ENCODE assay signal across 22 cellular contexts in the genomic region with DNA sequence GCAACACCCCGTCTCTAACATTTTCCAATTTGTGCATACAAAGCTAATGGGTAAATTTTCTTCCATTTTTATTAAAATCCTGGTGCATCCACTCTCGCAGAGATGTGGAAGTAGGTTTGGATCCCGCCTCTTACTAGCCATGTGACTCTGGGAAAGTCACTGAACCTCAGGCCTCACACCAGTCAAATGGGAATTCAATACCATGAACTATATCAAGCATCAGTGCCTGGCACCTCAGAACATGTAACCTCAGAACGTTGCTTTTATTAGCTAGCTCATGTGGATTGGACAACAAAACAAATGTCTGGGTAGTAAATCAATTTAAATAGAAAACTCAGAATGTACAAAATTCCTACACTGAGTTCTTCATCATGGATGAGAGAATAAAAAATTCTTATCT.
DNase-seq lines count a peak whose midpoint lies in the region; ATAC-seq and TF ChIP-seq lines count a peak whose summit lies in the region.
"Had no signal": no experiment of that assay in that cellular context is flagged by ENCODE, and none has a peak within 500 bp of the region (broad histone marks: within the 10 kb centered on the region; RNA-seq: fewer than 3 reads in every experiment).

No MANE protein-coding gene starts in this region.

- H3K9ac ChIP-seq in skeletal muscle tissue (ENCODE audit: low read depth in 1 of 3, low read length in 3 of 3) = no peak overlapping the region
- H3K9ac ChIP-seq: BLaER1 treated with 17β-estradiol and CSF1 and Interleukin-3, amounts not matched to agents 10 nM and 100 nM had no signal

- H3K27me3 ChIP-seq in psoas muscle (ENCODE audit: insufficient read depth in 3 of 3, low read length in 2 of 3) = no peaks in the 10 kb centered on the region
- no peaks in the 10 kb centered on the region for H3K27me3 ChIP-seq in skeletal muscle tissue (ENCODE audit: control insufficient read depth in 3 of 3, insufficient read depth in 3 of 3, low read length in 3 of 3)
- H3K27me3 ChIP-seq: BLaER1 treated with 17β-estradiol and CSF1 and Interleukin-3, amounts not matched to agents 10 nM and 100 nM had no signal

- H3K4me1 ChIP-seq in psoas muscle (peaks cover 23% of the 10 kb centered on the region), skeletal muscle tissue (ENCODE audit: control insufficient read depth in 3 of 3, insufficient read depth in 3 of 3, low read length in 3 of 3) (peaks cover 12 to 17% (median 15%) of the 10 kb centered on the region in 3 donors)

- WGBS in psoas muscle, 3 donors = 41 to 55% (median 43%) methylated on average over 4 of the region's 4 CpGs

- DNase-seq in islet precursor cell = peak; percentile 2
- no peak for DNase-seq in psoas muscle
- no peak for DNase-seq in LoVo (ENCODE audit: low spot score)
- no peak for DNase-seq in stimulated activated CD4-positive, alpha-beta T cell treated with anti-CD3 and anti-CD28 coated beads, Interleukin-4, amount 100 ng/mL, for 24 hours
- DNase-seq: 8988T; AML-193; Caco-2; Calu3; CD4-positive, alpha-beta T cell; CD8-positive, alpha-beta T cell; DMS 273 treated with DMSO at 0.1 percent for 48 hours; DMS153; DMS53; DMS79; DND-41; EL; GDM1 had no signal

- H3K36me3 ChIP-seq in psoas muscle (ENCODE audit: insufficient read depth in 1 of 2, low read depth in 1 of 2) (no peaks in the 10 kb centered on the region), skeletal muscle tissue (ENCODE audit: control insufficient read depth in 3 of 3, insufficient read depth in 3 of 3, low read length in 3 of 3) (no peaks in the 10 kb centered on the region)
- H3K36me3 ChIP-seq: BLaER1 treated with 17β-estradiol and CSF1 and Interleukin-3, amounts not matched to agents 10 nM and 100 nM had no signal

- no peaks in the 10 kb centered on the region for H3K9me3 ChIP-seq in psoas muscle
- H3K9me3 ChIP-seq in skeletal muscle tissue (ENCODE audit: control insufficient read depth in 3 of 3, low read length in 3 of 3) = no peaks in the 10 kb centered on the region
- H3K9me3 ChIP-seq: BLaER1 treated with 17β-estradiol and CSF1 and Interleukin-3, amounts not matched to agents 10 nM and 100 nM; Caco-2 had no signal

- H3K27ac ChIP-seq in psoas muscle (no peak overlapping the region), skeletal muscle tissue (ENCODE audit: low read depth, low read length) (peak overlapping the region; percentile 59)
- H3K27ac ChIP-seq: BLaER1 treated with 17β-estradiol and CSF1 and Interleukin-3, amounts not matched to agents 10 nM and 100 nM; C4-2B had no signal

- no peak for TF ChIP-seq CTCF in psoas muscle (IDR thresholded peaks at IDR 0.05)

- H3K4me3 ChIP-seq in psoas muscle = no peak overlapping the region
- no peak overlapping the region for H3K4me3 ChIP-seq in skeletal muscle tissue (ENCODE audit: low read length in 3 of 3)
- H3K4me3 ChIP-seq: BLaER1 treated with 17β-estradiol and CSF1 and Interleukin-3, amounts not matched to agents 10 nM and 100 nM; GM12878 had no signal

- ATAC-seq in psoas muscle (peak; percentile 41 to 88 (median 83)), HG02885 (IDR thresholded peaks at IDR 0.05; ENCODE audit: poor library complexity, unreplicated experiment) (no peak)
- ATAC-seq: CD8-positive, alpha-beta T cell; GM12878 had no signal

- intact Hi-C loops in psoas muscle (cut with DNase I) = no loop called here
